25 cellular contexts compared by ENCODE assay signal in genomic region chr3:66004244-66004643, GRCh38. TPM values are rescaled to one million over a fixed set of nuclear protein-coding genes. Genes with fewer than 3 reads are reported as not detected.
"Had no signal": no experiment of that assay in that cellular context is flagged by ENCODE, and none has a peak within 500 bp of the region (broad histone marks: within the 10 kb centered on the region; RNA-seq: fewer than 3 reads in every experiment).

No MANE protein-coding gene starts in this region.

- H3K27me3 Mint-ChIP-seq: activated CD4-positive, alpha-beta memory T cell treated with anti-CD3 and anti-CD28 coated beads for 36 hours had no signal

- H3K4me3 Mint-ChIP-seq: activated CD4-positive, alpha-beta memory T cell treated with anti-CD3 and anti-CD28 coated beads for 36 hours; activated CD4-positive, alpha-beta T cell treated with anti-CD3 and anti-CD28 coated beads, Interleukin-2, amount 10 ng/mL, durations not matched to agents 24 days and 14 days; activated naive CD4-positive, alpha-beta T cell treated with anti-CD3 and anti-CD28 coated beads for 36 hours; activated naive CD8-positive, alpha-beta T cell; activated T-cell treated with anti-CD3 and anti-CD28 coated beads, Interleukin-2, amount 50 U/mL, for 4 hours; activated T-helper 17 cell treated with anti-CD3 and anti-CD28 coated beads, Interleukin-2, amount 50 U/mL, for 72 hours; brain; T-helper 1 cell treated with Interleukin-12 subunit alpha and Interleukin-12 subunit beta and Interleukin-4 antibody, amounts not matched to agents 30 μg/mL and 1 μg/mL, for 36 hours had no signal

- H3K4me3 ChIP-seq: cardiac muscle cell, Peyer's patch had no signal

- ATAC-seq: activated T-cell treated with anti-CD3 and anti-CD28 coated beads, Interleukin-2, amount 50 U/mL, for 4 hours; activated T-helper 17 cell treated with anti-CD3 and anti-CD28 coated beads, Interleukin-2, amount 50 U/mL, for 72 hours had no signal

- H3K4me1 ChIP-seq: Peyer's patch had no signal

- H3K36me3 Mint-ChIP-seq: activated CD4-positive, alpha-beta memory T cell treated with anti-CD3 and anti-CD28 coated beads for 36 hours; activated naive CD8-positive, alpha-beta T cell; brain had no signal

- DNase-seq: activated CD4-positive, alpha-beta memory T cell treated with anti-CD3 and anti-CD28 coated beads for 36 hours; activated CD4-positive, alpha-beta T cell treated with anti-CD3 and anti-CD28 coated beads, Interleukin-2, amount 10 ng/mL, durations not matched to agents 24 days and 14 days; activated CD4-positive, CD25-positive, alpha-beta regulatory T cell treated with anti-CD3 and anti-CD28 coated beads, Interleukin-2, amount 50 U/mL, for 72 hours; activated CD8-positive, alpha-beta memory T cell treated with anti-CD3 and anti-CD28 coated beads for 24 hours; activated gamma-delta T cell; activated naive CD4-positive, alpha-beta T cell treated with anti-CD3 and anti-CD28 coated beads for 36 hours; activated T-cell treated with anti-CD3 and anti-CD28 coated beads, Interleukin-2, amount 50 U/mL, for 4 hours; amygdala; IMR-90; Kasumi-1; KBM-7; NCI-H1048; NCI-H1694 treated with DMSO at 0.1 percent for 48 hours; NCI-H2029 treated with DMSO at 0.1 percent for 48 hours; NCI-H345; NCI-H510A; NCI-H69; Peyer's patch; SHP77 treated with DMSO at 0.1 percent for 48 hours had no signal

- H3K27ac Mint-ChIP-seq: activated CD4-positive, alpha-beta memory T cell treated with anti-CD3 and anti-CD28 coated beads for 36 hours; activated CD4-positive, alpha-beta T cell treated with anti-CD3 and anti-CD28 coated beads, Interleukin-2, amount 10 ng/mL, durations not matched to agents 24 days and 14 days; activated naive CD4-positive, alpha-beta T cell treated with anti-CD3 and anti-CD28 coated beads for 36 hours; activated naive CD8-positive, alpha-beta T cell; activated T-helper 17 cell treated with anti-CD3 and anti-CD28 coated beads, Interleukin-2, amount 50 U/mL, for 72 hours; brain; T-helper 1 cell treated with Interleukin-12 subunit alpha and Interleukin-12 subunit beta and Interleukin-4 antibody, amounts not matched to agents 30 μg/mL and 1 μg/mL, for 36 hours had no signal

- H3K4me1 Mint-ChIP-seq: activated CD4-positive, alpha-beta T cell treated with anti-CD3 and anti-CD28 coated beads, Interleukin-2, amount 10 ng/mL, durations not matched to agents 24 days and 14 days; activated T-helper 17 cell treated with anti-CD3 and anti-CD28 coated beads, Interleukin-2, amount 50 U/mL, for 72 hours; brain had no signal

- H3K9me3 ChIP-seq: Peyer's patch had no signal

- H3K9me3 Mint-ChIP-seq: activated CD4-positive, alpha-beta memory T cell treated with anti-CD3 and anti-CD28 coated beads for 36 hours; activated CD4-positive, alpha-beta T cell treated with anti-CD3 and anti-CD28 coated beads, Interleukin-2, amount 10 ng/mL, durations not matched to agents 24 days and 14 days; activated naive CD4-positive, alpha-beta T cell treated with anti-CD3 and anti-CD28 coated beads for 36 hours; activated T-cell treated with anti-CD3 and anti-CD28 coated beads, Interleukin-2, amount 50 U/mL, for 4 hours; brain; T-helper 1 cell treated with Interleukin-12 subunit alpha and Interleukin-12 subunit beta and Interleukin-4 antibody, amounts not matched to agents 30 μg/mL and 1 μg/mL, for 36 hours had no signal

- H3K36me3 ChIP-seq: cardiac muscle cell, Peyer's patch had no signal

- H3K27me3 ChIP-seq: cardiac muscle cell, Peyer's patch had no signal

- H3K27ac ChIP-seq: cardiac muscle cell, Peyer's patch, RWPE1 had no signal

RNA-seq across cellular contexts. Expression of gene MAGI1, which starts 34.5 kb away (rescaled TPM):
- total RNA-seq: activated naive CD4-positive, alpha-beta T cell treated with anti-CD3 and anti-CD28 coated beads for 36 hours had no signal
